Comparison of ENCODE assay signal across 1 cellular context in the genomic region with DNA sequence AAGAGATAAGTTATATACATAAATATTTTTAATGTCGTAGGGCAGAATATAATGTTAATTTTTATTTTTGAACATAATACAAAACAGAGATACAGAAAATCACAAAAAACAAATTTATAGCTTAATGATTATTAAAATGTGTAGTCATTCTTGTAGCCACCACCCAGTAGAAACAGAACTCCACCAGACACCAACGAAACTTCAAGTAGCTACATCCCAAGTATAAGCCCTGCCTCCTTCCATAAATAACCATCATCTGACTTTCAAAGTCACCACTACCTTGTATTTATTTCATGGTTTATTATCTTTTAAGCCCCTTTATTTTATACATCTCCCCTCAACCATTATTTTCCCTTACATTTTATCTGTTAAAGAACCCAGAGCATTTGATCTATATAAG.
TF ChIP-seq lines count a peak whose summit lies in the region.

No MANE protein-coding gene starts in this region.

TF ChIP-seq in GM12878, 131 proteins besides CTCF, POLR2A, EP300 and RAD21:
- TF ChIP-seq, protein P1, sequence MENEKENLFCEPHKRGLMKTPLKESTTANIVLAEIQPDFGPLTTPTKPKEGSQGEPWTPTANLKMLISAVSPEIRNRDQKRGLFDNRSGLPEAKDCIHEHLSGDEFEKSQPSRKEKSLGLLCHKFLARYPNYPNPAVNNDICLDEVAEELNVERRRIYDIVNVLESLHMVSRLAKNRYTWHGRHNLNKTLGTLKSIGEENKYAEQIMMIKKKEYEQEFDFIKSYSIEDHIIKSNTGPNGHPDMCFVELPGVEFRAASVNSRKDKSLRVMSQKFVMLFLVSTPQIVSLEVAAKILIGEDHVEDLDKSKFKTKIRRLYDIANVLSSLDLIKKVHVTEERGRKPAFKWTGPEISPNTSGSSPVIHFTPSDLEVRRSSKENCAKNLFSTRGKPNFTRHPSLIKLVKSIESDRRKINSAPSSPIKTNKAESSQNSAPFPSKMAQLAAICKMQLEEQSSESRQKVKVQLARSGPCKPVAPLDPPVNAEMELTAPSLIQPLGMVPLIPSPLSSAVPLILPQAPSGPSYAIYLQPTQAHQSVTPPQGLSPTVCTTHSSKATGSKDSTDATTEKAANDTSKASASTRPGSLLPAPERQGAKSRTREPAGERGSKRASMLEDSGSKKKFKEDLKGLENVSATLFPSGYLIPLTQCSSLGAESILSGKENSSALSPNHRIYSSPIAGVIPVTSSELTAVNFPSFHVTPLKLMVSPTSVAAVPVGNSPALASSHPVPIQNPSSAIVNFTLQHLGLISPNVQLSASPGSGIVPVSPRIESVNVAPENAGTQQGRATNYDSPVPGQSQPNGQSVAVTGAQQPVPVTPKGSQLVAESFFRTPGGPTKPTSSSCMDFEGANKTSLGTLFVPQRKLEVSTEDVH (IDR thresholded peaks at IDR 0.05; ENCODE audit: low read depth, partially characterized antibody) = no peak
- TF ChIP-seq EED (IDR thresholded peaks at IDR 0.05; ENCODE audit: low read depth) = no peak
- TF ChIP-seq, protein P2, sequence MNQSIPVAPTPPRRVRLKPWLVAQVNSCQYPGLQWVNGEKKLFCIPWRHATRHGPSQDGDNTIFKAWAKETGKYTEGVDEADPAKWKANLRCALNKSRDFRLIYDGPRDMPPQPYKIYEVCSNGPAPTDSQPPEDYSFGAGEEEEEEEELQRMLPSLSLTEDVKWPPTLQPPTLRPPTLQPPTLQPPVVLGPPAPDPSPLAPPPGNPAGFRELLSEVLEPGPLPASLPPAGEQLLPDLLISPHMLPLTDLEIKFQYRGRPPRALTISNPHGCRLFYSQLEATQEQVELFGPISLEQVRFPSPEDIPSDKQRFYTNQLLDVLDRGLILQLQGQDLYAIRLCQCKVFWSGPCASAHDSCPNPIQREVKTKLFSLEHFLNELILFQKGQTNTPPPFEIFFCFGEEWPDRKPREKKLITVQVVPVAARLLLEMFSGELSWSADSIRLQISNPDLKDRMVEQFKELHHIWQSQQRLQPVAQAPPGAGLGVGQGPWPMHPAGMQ (IDR thresholded peaks at IDR 0.05; ENCODE audit: borderline replicate concordance) = no peak
- TF ChIP-seq SIN3A (IDR thresholded peaks at IDR 0.05; ENCODE audit: low read depth, low read length) = no peak
- TF ChIP-seq MTA3 (IDR thresholded peaks at IDR 0.05; ENCODE audit: borderline replicate concordance, low read length) = no peak
- TF ChIP-seq SRF (IDR thresholded peaks at IDR 0.05; ENCODE audit: low read depth in 2 of 2, low read length in 2 of 2) = no peak
- no peak for TF ChIP-seq PAX8 (IDR thresholded peaks at IDR 0.05)
- TF ChIP-seq TCF12 (IDR thresholded peaks at IDR 0.05; ENCODE audit: low read depth, low read length) = no peak
- TF ChIP-seq IRF4 (IDR thresholded peaks at IDR 0.05; ENCODE audit: low read depth, low read length) = no peak
- no peak for TF ChIP-seq ESRRA (IDR thresholded peaks at IDR 0.05; ENCODE audit: low read length)
- TF ChIP-seq NFXL1 (IDR thresholded peaks at IDR 0.05; ENCODE audit: borderline replicate concordance) = no peak
- TF ChIP-seq YBX1 (IDR thresholded peaks at IDR 0.05) = no peak
